In the genomic region with DNA sequence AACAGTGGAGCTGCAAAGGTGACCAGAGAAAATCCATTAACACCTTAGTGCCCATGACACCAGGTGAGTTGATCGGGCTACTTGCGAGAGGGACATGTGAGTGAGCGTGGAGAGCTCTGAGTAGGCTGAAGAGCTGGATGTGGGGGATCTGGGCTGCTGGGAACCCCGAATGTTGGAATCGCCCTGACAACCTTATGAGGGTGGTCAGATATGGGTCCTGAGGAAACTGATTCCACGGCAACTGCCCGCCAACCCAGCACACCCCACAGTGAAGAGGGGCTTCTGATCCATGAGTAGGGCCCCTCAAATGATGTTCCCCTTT, we compare ENCODE assay signal across 8 cellular contexts. TPM values are rescaled to one million over a fixed set of nuclear protein-coding genes. Genes with fewer than 3 reads are reported as not detected.
DNase-seq lines count a peak whose midpoint lies in the region; ATAC-seq, FAIRE-seq and TF ChIP-seq lines count a peak whose summit lies in the region.

No MANE protein-coding gene starts in this region.

- DNase-seq in GM06990 (ENCODE audit: extremely low read depth, insufficient read length) (no peak), Panc1 (ENCODE audit: low read depth, low spot score) (no peak), pancreas (no peak), NCI-H1105 (lab: John Stamatoyannopoulos, UW) (no peak), anterior cingulate cortex (lab: John Stamatoyannopoulos, UW) (no peak), LoVo (ENCODE audit: low spot score) (no peak)

- H3K4me3 ChIP-seq in GM06990 (replicated peaks; ENCODE audit: low read depth, low read length) (peak overlapping the region; percentile 89), Panc1 (ENCODE audit: low read depth in 2 of 2, low read length in 2 of 2) (peak overlapping the region; percentile 85 to 94), pancreas (peak overlapping the region; percentile 40 to 94 (median 88))

- intact Hi-C loops in Panc1 (cut with micrococcal nuclease; ENCODE audit: unreplicated experiment) = no loop called here
- intact Hi-C loops in pancreas (cut with DNase I) = no loop called here

- POLR2A ChIA-PET in Panc1 (lab: Charles Lee) = interaction anchor here (0.6 kb wide), 2 partner anchors 51 to 229 kb away, joined by 4 to 7 read pairs; no protein-coding TSS in a partner anchor

- TF ChIP-seq CTCF in GM06990 (IDR thresholded peaks at IDR 0.05; ENCODE audit: insufficient read depth, low read length, poor library complexity, severe bottlenecking) (no peak), Panc1 (IDR thresholded peaks at IDR 0.05) (no peak), pancreas (IDR thresholded peaks at IDR 0.05) (no peak)

- ATAC-seq in Panc1 (peak; percentile 0; the same call in 1 of the 2 replicates), esophagus mucosa (peak; percentile 2), pancreas (no peak), HG02884 (IDR thresholded peaks at IDR 0.05; ENCODE audit: unreplicated experiment) (no peak)

- in situ Hi-C loops in Panc1 (cut with HindIII; ENCODE audit: low pct_unique_long_range_greater_than_20kb, low sequenced_read_pairs) = no loop called here

- H3K36me3 ChIP-seq in GM06990 (ENCODE audit: control insufficient read depth, insufficient read depth, low read length) (no peaks in the 10 kb centered on the region), Panc1 (ENCODE audit: control insufficient read depth, insufficient read depth, low read length) (peaks cover 2% of the 10 kb centered on the region; the same call in 1 of the 2 replicates), pancreas (no peaks in the 10 kb centered on the region)

- no peaks in the 10 kb centered on the region for H3K9me3 ChIP-seq in Panc1 (ENCODE audit: control insufficient read depth, insufficient read depth, low read depth, low read length)
- no peaks in the 10 kb centered on the region for H3K9me3 ChIP-seq in pancreas

- H3K4me1 ChIP-seq in Panc1 (ENCODE audit: control insufficient read depth, insufficient read depth, low read length) (peaks cover 36% of the 10 kb centered on the region), pancreas (peaks cover 17 to 28% (median 22%) of the 10 kb centered on the region in 3 donors)

- 13 to 19% methylated on average over 7 of the region's 7 CpGs for WGBS in pancreas, 2 donors

- no peak for FAIRE-seq in pancreas (lab: Jason Lieb, UNC)

- BruUV-seq in Panc1 (replicated peaks; lab: Mats Ljungman, UMichigan) = no TSS peak

- CTCF ChIA-PET in Panc1 (lab: Charles Lee) = no interaction called here

- H3K27ac ChIP-seq in Panc1 (ENCODE audit: low read length) (peak overlapping the region; percentile 98), pancreas (peak overlapping the region; percentile 44 to 94 (median 76))

- no peaks in the 10 kb centered on the region for H3K27me3 ChIP-seq in GM06990 (replicated peaks; ENCODE audit: control insufficient read depth, insufficient read depth, low read length)
- H3K27me3 ChIP-seq in Panc1 (ENCODE audit: control insufficient read depth, insufficient read depth, low read length) = no peaks in the 10 kb centered on the region
- H3K27me3 ChIP-seq in pancreas = no peaks in the 10 kb centered on the region

RNA-seq across cellular contexts. Expression of gene QSOX1, which starts 0.7 kb away (rescaled TPM):
- total RNA-seq in Panc1 (2021; ENCODE audit: unreplicated experiment) = 152 TPM
- polyA plus RNA-seq in Panc1 (2012; ENCODE audit: insufficient read length) = 170 TPM
- total RNA-seq in esophagus mucosa = 116 TPM
- 100 to 1,000 TPM in 4 of 6 donors, 10 to 100 TPM in 2; 67.5 to 143 (median 123) TPM for total RNA-seq in pancreas
- polyA plus RNA-seq in pancreas = 100 to 1,000 TPM in 1 of 2 donors, 10 to 100 TPM in 1; 85.1 to 117 TPM

Comparison
In these comparisons a context has a peak if more than half of its experiments do, and no peak if none do; other contexts are left out.
1. ATAC-seq: peak in Panc1 (single experiment) and esophagus mucosa (single experiment); none in pancreas (0 of 4) and HG02884 (single experiment).
2. Peak in every context shown above with its lines, with median percentiles within 50 percentile points of each other: H3K4me3 ChIP-seq.